In genomic region chr9:127179633-127180401, GRCh38 we compare ENCODE assay signal across 17 cellular contexts. TPM values are rescaled to one million over a fixed set of nuclear protein-coding genes. Genes with fewer than 3 reads are reported as not detected.
DNase-seq lines count a peak whose midpoint lies in the region; ATAC-seq, FAIRE-seq and TF ChIP-seq lines count a peak whose summit lies in the region.
"Had no signal": no experiment of that assay in that cellular context is flagged by ENCODE, and none has a peak within 500 bp of the region (broad histone marks: within the 10 kb centered on the region; RNA-seq: fewer than 3 reads in every experiment).

No MANE protein-coding gene starts in this region.

- H3K27me3 ChIP-seq in mesenchymal stem cell (ENCODE audit: control insufficient read depth in 1 of 2, insufficient read depth in 1 of 2, low read length in 2 of 2) = peaks cover 0 to 3% of the 10 kb centered on the region in 2 experiments
- no peaks in the 10 kb centered on the region for H3K27me3 ChIP-seq in tibial artery

- H3K9me3 ChIP-seq in mesenchymal stem cell (ENCODE audit: control insufficient read depth, low read length) (no peaks in the 10 kb centered on the region), tibial artery (no peaks in the 10 kb centered on the region)
- H3K9me3 ChIP-seq: A549 had no signal

- H3K4me1 ChIP-seq in mesenchymal stem cell (ENCODE audit: control insufficient read depth, insufficient read depth, low read depth, low read length) (peaks cover 12% of the 10 kb centered on the region), tibial artery (peaks cover 0 to 38% (median 29%) of the 10 kb centered on the region in 4 donors)
- H3K4me1 ChIP-seq: A549 had no signal

- ATAC-seq in GM18520 (IDR thresholded peaks at IDR 0.05; ENCODE audit: unreplicated experiment) = no peak
- ATAC-seq: A549, Panc1 had no signal

- DNase-seq in activated naive CD4-positive, alpha-beta T cell treated with anti-CD3 and anti-CD28 coated beads for 36 hours = peak; percentile 2
- DNase-seq in activated naive CD4-positive, alpha-beta T cell treated with Interleukin-2 at 50 U/mL for 16 hours = no peak
- DNase-seq in choroid plexus epithelial cell (ENCODE audit: low read depth) (peak; percentile 47), mesenchymal stem cell (no peak), tibial artery (peak in 1 of 2 donors; percentile 63), UCSD-AML1 (lab: John Stamatoyannopoulos, UW; ENCODE audit: unreplicated experiment) (no peak), GM19239 (ENCODE audit: insufficient read length, low spot score) (no peak)
- DNase-seq: NCI-H2029 treated with DMSO at 0.1 percent for 48 hours; NCI-H526 treated with DMSO at 0.1 percent for 48 hours; stimulated activated CD4-positive, alpha-beta T cell treated with anti-CD3 and anti-CD28 coated beads, Interleukin-2, amount 100 ng/mL, for 24 hours; stimulated activated CD8-positive, alpha-beta memory T cell treated with anti-CD3 and anti-CD28 coated beads, Interleukin-4, amount 100 ng/mL, for 48 hours had no signal

- H3K36me3 ChIP-seq in mesenchymal stem cell (ENCODE audit: control insufficient read depth in 1 of 2, insufficient read depth in 2 of 2, low read depth in 1 of 2, low read length in 2 of 2) (no peaks in the 10 kb centered on the region), tibial artery (peaks cover 0 to 11% (median 0%) of the 10 kb centered on the region in 3 donors)

- no peaks in the 10 kb centered on the region for H3K79me1 ChIP-seq in mesenchymal stem cell (replicated peaks; ENCODE audit: low read length, poor library complexity, severe bottlenecking)

- H3K9me3 Mint-ChIP-seq in activated naive CD4-positive, alpha-beta T cell treated with anti-CD3 and anti-CD28 coated beads for 36 hours = no peaks in the 10 kb centered on the region
- H3K9me3 Mint-ChIP-seq: type B pancreatic cell had no signal

- no peak overlapping the region for H2BK5ac ChIP-seq in mesenchymal stem cell (ENCODE audit: low read depth, low read length, poor library complexity, severe bottlenecking)

- no peak overlapping the region for H3K9ac ChIP-seq in mesenchymal stem cell (ENCODE audit: low read length)

- no peak overlapping the region for H3K18ac ChIP-seq in mesenchymal stem cell (ENCODE audit: low read depth in 1 of 2, low read length in 2 of 2)

- no peak overlapping the region for H3K4me2 ChIP-seq in mesenchymal stem cell (ENCODE audit: low read length, poor library complexity, severe bottlenecking)
- H3K4me2 ChIP-seq: A549 had no signal

- H4K8ac ChIP-seq in mesenchymal stem cell (ENCODE audit: low read length) = no peak overlapping the region

- intact Hi-C loops in activated naive CD4-positive, alpha-beta T cell treated with anti-CD3 and anti-CD28 coated beads for 36 hours (cut with micrococcal nuclease) = no loop called here
- intact Hi-C loops in tibial artery (cut with DNase I; ENCODE audit: low total_unique reads) = no loop called here

- no peak overlapping the region for H3K4ac ChIP-seq in mesenchymal stem cell (ENCODE audit: low read depth in 1 of 2, low read length in 2 of 2)

- H2BK15ac ChIP-seq in mesenchymal stem cell (ENCODE audit: low read depth, poor library complexity, severe bottlenecking) = no peak overlapping the region

- CTCF ChIA-PET in activated naive CD4-positive, alpha-beta T cell treated with anti-CD3 and anti-CD28 coated beads for 36 hours (lab: Charles Lee) = no interaction called here

- H3K4me3 ChIP-seq in choroid plexus epithelial cell (ENCODE audit: low read depth, low read length) = no peak overlapping the region
- H3K4me3 ChIP-seq in mesenchymal stem cell (ENCODE audit: insufficient read depth in 1 of 2, low read depth in 1 of 2, low read length in 2 of 2) = no peak overlapping the region
- no peak overlapping the region for H3K4me3 ChIP-seq in tibial artery
- H3K4me3 ChIP-seq: A549 had no signal

- no peak overlapping the region for H3K27ac Mint-ChIP-seq in activated naive CD4-positive, alpha-beta T cell treated with anti-CD3 and anti-CD28 coated beads for 36 hours

- no peak overlapping the region for H2AK5ac ChIP-seq in mesenchymal stem cell (ENCODE audit: low read length, severe bottlenecking)

- H3K23ac ChIP-seq in mesenchymal stem cell (ENCODE audit: low read length in 2 of 2) = no peak overlapping the region

- H2AFZ ChIP-seq in mesenchymal stem cell (ENCODE audit: low read depth, low read length) = no peak overlapping the region

- no peak overlapping the region for H2BK12ac ChIP-seq in mesenchymal stem cell (ENCODE audit: low read length in 2 of 2)

- H3K27ac ChIP-seq in mesenchymal stem cell (ENCODE audit: low read length, poor library complexity, severe bottlenecking) (no peak overlapping the region), tibial artery (peak overlapping the region; percentile 26 to 33)
- H3K27ac ChIP-seq: A549 had no signal

- no peak overlapping the region for H3K4me3 Mint-ChIP-seq in activated naive CD4-positive, alpha-beta T cell treated with anti-CD3 and anti-CD28 coated beads for 36 hours
- H3K4me3 Mint-ChIP-seq: type B pancreatic cell had no signal

- H4K91ac ChIP-seq in mesenchymal stem cell (ENCODE audit: low read length) = peak overlapping the region; percentile 8

- H3K4me1 Mint-ChIP-seq in activated naive CD4-positive, alpha-beta T cell treated with anti-CD3 and anti-CD28 coated beads for 36 hours (ENCODE audit: low read depth) = no peaks in the 10 kb centered on the region

- TF ChIP-seq CTCF in choroid plexus epithelial cell (conservative IDR thresholded peaks at IDR 0.05; ENCODE audit: low read depth, low read length) = no peak
- TF ChIP-seq CTCF in tibial artery (IDR thresholded peaks at IDR 0.05) = no peak

- FAIRE-seq in GM19239 (lab: Jason Lieb, UNC) = no peak
- FAIRE-seq: A549, HTR-8/SVneo had no signal

- no peaks in the 10 kb centered on the region for H3K27me3 Mint-ChIP-seq in activated naive CD4-positive, alpha-beta T cell treated with anti-CD3 and anti-CD28 coated beads for 36 hours (ENCODE audit: low read depth)
- H3K27me3 Mint-ChIP-seq: type B pancreatic cell had no signal

- no peak overlapping the region for H3K14ac ChIP-seq in mesenchymal stem cell (ENCODE audit: low read length in 2 of 2)

- H3K36me3 Mint-ChIP-seq in activated naive CD4-positive, alpha-beta T cell treated with anti-CD3 and anti-CD28 coated beads for 36 hours (ENCODE audit: low read depth) = no peaks in the 10 kb centered on the region
- H3K36me3 Mint-ChIP-seq: type B pancreatic cell had no signal

- H2BK120ac ChIP-seq in mesenchymal stem cell (ENCODE audit: low read depth, low read length) = no peak overlapping the region

- WGBS in mesenchymal stem cell = 97% methylated on average over 14 of the region's 15 CpGs

RNA-seq across cellular contexts. Expression of gene ANGPTL2, which starts 57.4 kb away (rescaled TPM):
- total RNA-seq in activated naive CD4-positive, alpha-beta T cell treated with anti-CD3 and anti-CD28 coated beads for 36 hours = not detected
- 40.8 TPM for polyA plus RNA-seq in mesenchymal stem cell (2013, experiment 1 of 2)
- polyA plus RNA-seq in mesenchymal stem cell (2013, experiment 2 of 2) = 41.1 TPM
- total RNA-seq: MCF 10A had no signal

Comparison
In these comparisons a context has a peak if more than half of its experiments do, and no peak if none do; other contexts are left out.
1. DNase-seq: peak in activated naive CD4-positive, alpha-beta T cell treated with anti-CD3 and anti-CD28 coated beads for 36 hours (single experiment) and choroid plexus epithelial cell (single experiment); none in activated naive CD4-positive, alpha-beta T cell treated with Interleukin-2 at 50 U/mL for 16 hours (single experiment), mesenchymal stem cell (single experiment), UCSD-AML1 (single experiment) and GM19239 (single experiment).